In genomic region chr7:25125137-25125946, GRCh38 we compare ENCODE assay signal across 8 cellular contexts. TPM values are rescaled to one million over a fixed set of nuclear protein-coding genes. Genes with fewer than 3 reads are reported as not detected.
A peak's percentile ranks its signal among the peaks of the same experiment; 100 is the strongest.
DNase-seq lines count a peak whose midpoint lies in the region; FAIRE-seq and TF ChIP-seq lines count a peak whose summit lies in the region.

CYCS (minus strand) TSS chr7:25125260; CDS start chr7:25124119, 1,141 bp downstream.

- no CpG with 5 or more reads among the region's 67 CpGs for WGBS in neuronal stem cell (ENCODE audit: extremely low coverage in 2 of 2, insufficient read length in 2 of 2, insufficient replicate concordance in 1 of 2), 2 donors

- peak within 1 kb of the TSS; percentile 76 for H4K8ac ChIP-seq in neuronal stem cell (ENCODE audit: low read depth, low read length)

- H3K36me3 ChIP-seq in SK-N-MC (ENCODE audit: insufficient read depth, low read length): peaks cover 44% of the 10 kb centered on the region
- peaks cover 9 to 29% of the 10 kb centered on the region in 2 donors for H3K36me3 ChIP-seq in neuronal stem cell (replicated peaks in 1 of 2; ENCODE audit: control insufficient read depth in 2 of 2, insufficient read depth in 2 of 2, low read length in 2 of 2)

- H3K4me1 Mint-ChIP-seq in HFFc6 (ENCODE audit: low read depth): peaks cover 33% of the 10 kb centered on the region
- peaks cover 33% of the 10 kb centered on the region for H3K4me1 Mint-ChIP-seq in activated naive CD4-positive, alpha-beta T cell treated with anti-CD3 and anti-CD28 coated beads, Interleukin-2, amount 10 ng/mL, durations not matched to agents 7 days and 5 days

- CTCF ChIA-PET in activated naive CD4-positive, alpha-beta T cell treated with anti-CD3 and anti-CD28 coated beads, Interleukin-2, amount 10 ng/mL, durations not matched to agents 7 days and 5 days (lab: Charles Lee): interaction anchor here (0.8 to 1.7 kb wide), 3 partner anchors 35 to 55 kb away, joined by 3 to 5 read pairs (median 3); a partner anchor contains a TSS

- H3K27me3 Mint-ChIP-seq in HFFc6 (ENCODE audit: insufficient read depth): peaks cover 11% of the 10 kb centered on the region
- peaks cover 14% of the 10 kb centered on the region for H3K27me3 Mint-ChIP-seq in activated naive CD4-positive, alpha-beta T cell treated with anti-CD3 and anti-CD28 coated beads, Interleukin-2, amount 10 ng/mL, durations not matched to agents 7 days and 5 days

- H2BK15ac ChIP-seq in neuronal stem cell (ENCODE audit: low read length): no peak within 1 kb of the TSS

- H2BK5ac ChIP-seq in neuronal stem cell (ENCODE audit: low read length): peak within 1 kb of the TSS; percentile 10

- peak; percentile 98 for TF ChIP-seq POLR2A in NB4 (IDR thresholded peaks at IDR 0.05; ENCODE audit: extremely low read depth, insufficient read length)

- peak within 1 kb of the TSS; percentile 76 for H3K4me2 ChIP-seq in neuronal stem cell (ENCODE audit: insufficient read depth, low read length, poor library complexity, severe bottlenecking)

- H3K27ac Mint-ChIP-seq in HFFc6: peak within 1 kb of the TSS; percentile 98
- peak within 1 kb of the TSS; percentile 94 for H3K27ac Mint-ChIP-seq in activated naive CD4-positive, alpha-beta T cell treated with anti-CD3 and anti-CD28 coated beads, Interleukin-2, amount 10 ng/mL, durations not matched to agents 7 days and 5 days

- peaks cover 35% of the 10 kb centered on the region for H3K36me3 Mint-ChIP-seq in HFFc6 (ENCODE audit: low read depth)
- peaks cover 30% of the 10 kb centered on the region for H3K36me3 Mint-ChIP-seq in activated naive CD4-positive, alpha-beta T cell treated with anti-CD3 and anti-CD28 coated beads, Interleukin-2, amount 10 ng/mL, durations not matched to agents 7 days and 5 days

- H3K4me3 Mint-ChIP-seq in HFFc6: peak within 1 kb of the TSS; percentile 99
- H3K4me3 Mint-ChIP-seq in activated naive CD4-positive, alpha-beta T cell treated with anti-CD3 and anti-CD28 coated beads, Interleukin-2, amount 10 ng/mL, durations not matched to agents 7 days and 5 days: peak within 1 kb of the TSS; percentile 100

- peak within 1 kb of the TSS; percentile 89 for H3K18ac ChIP-seq in neuronal stem cell (ENCODE audit: low read length)

- H3K27ac ChIP-seq in SK-N-MC: peak within 1 kb of the TSS; percentile 79
- peak within 1 kb of the TSS; percentile 70 for H3K27ac ChIP-seq in neuronal stem cell (replicated peaks; ENCODE audit: low read length)

- H3K9me3 ChIP-seq in SK-N-MC (ENCODE audit: low read depth, low read length): no peaks in the 10 kb centered on the region
- H3K9me3 ChIP-seq in neuronal stem cell (replicated peaks in 1 of 2; ENCODE audit: control insufficient read depth in 2 of 2, insufficient read depth in 1 of 2, low read depth in 1 of 2, low read length in 2 of 2): peaks cover 0 to 2% of the 10 kb centered on the region in 2 donors

- no peak within 1 kb of the TSS for H4K91ac ChIP-seq in neuronal stem cell (ENCODE audit: low read depth, low read length, poor library complexity)

- H3K4ac ChIP-seq in neuronal stem cell (ENCODE audit: low read length): no peak within 1 kb of the TSS

- peaks cover 2 to 6% of the 10 kb centered on the region in 2 donors for H3K4me1 ChIP-seq in neuronal stem cell (ENCODE audit: control insufficient read depth in 2 of 2, insufficient read depth in 1 of 2, low read depth in 1 of 2, low read length in 2 of 2)

- H3K27me3 ChIP-seq in neuronal stem cell (ENCODE audit: control insufficient read depth in 3 of 3, insufficient read depth in 3 of 3, low read depth in 1 of 3, low read length in 3 of 3): peaks cover 0 to 9% (median 2%) of the 10 kb centered on the region in 3 experiments

- H3K9ac ChIP-seq in SK-N-MC (ENCODE audit: insufficient read length) (peak within 1 kb of the TSS; percentile 98), neuronal stem cell (ENCODE audit: low read depth, low read length, poor library complexity) (peak within 1 kb of the TSS; percentile 95)

- no peak within 1 kb of the TSS for H2BK12ac ChIP-seq in neuronal stem cell (ENCODE audit: low read length)

- H3K9me3 Mint-ChIP-seq in HFFc6: peaks cover 7% of the 10 kb centered on the region; the same call in 1 of the 2 replicates
- H3K9me3 Mint-ChIP-seq in activated naive CD4-positive, alpha-beta T cell treated with anti-CD3 and anti-CD28 coated beads, Interleukin-2, amount 10 ng/mL, durations not matched to agents 7 days and 5 days: no peaks in the 10 kb centered on the region

- H3K23ac ChIP-seq in neuronal stem cell (ENCODE audit: low read depth, low read length, poor library complexity): peak within 1 kb of the TSS; percentile 100

- peak; percentile 78 for FAIRE-seq in frontal cortex (lab: Jason Lieb, UNC)

- H2BK120ac ChIP-seq in neuronal stem cell (ENCODE audit: low read depth, low read length): no peak within 1 kb of the TSS

- H3K4me3 ChIP-seq in NB4 (ENCODE audit: low read depth, low read length): peak within 1 kb of the TSS; percentile 99
- H3K4me3 ChIP-seq in SK-N-MC: peak within 1 kb of the TSS; percentile 97
- peak within 1 kb of the TSS; percentile 87 to 92 for H3K4me3 ChIP-seq in neuronal stem cell (ENCODE audit: low read length in 2 of 2)

- peak within 1 kb of the TSS; percentile 76 for H3K14ac ChIP-seq in neuronal stem cell (ENCODE audit: low read length)

- peaks cover 6% of the 10 kb centered on the region for H3K79me1 ChIP-seq in neuronal stem cell (ENCODE audit: low read depth, low read length)

- peak; percentile 97 for DNase-seq in GM04503 (ENCODE audit: low read depth)
- DNase-seq in HFFc6: peak; percentile 100
- DNase-seq in NB4 (ENCODE audit: low read depth): peak; percentile 100
- peak; percentile 97 for DNase-seq in SK-N-MC (ENCODE audit: low read depth, low spot score)
- peak; percentile 99 for DNase-seq in activated naive CD4-positive, alpha-beta T cell treated with anti-CD3 and anti-CD28 coated beads, Interleukin-2, amount 10 ng/mL, durations not matched to agents 7 days and 5 days
- peak; percentile 71 to 84 for DNase-seq in frontal cortex (ENCODE audit: low spot score in 2 of 2)
- peak; percentile 100 for DNase-seq in neuronal stem cell (ENCODE audit: low spot score)

- H2AK5ac ChIP-seq in neuronal stem cell (ENCODE audit: low read depth, low read length): no peak within 1 kb of the TSS

- peak within 1 kb of the TSS; percentile 88 for H2AFZ ChIP-seq in neuronal stem cell (ENCODE audit: low read length)

- TF ChIP-seq CTCF in HFFc6 (IDR thresholded peaks at IDR 0.05): no peak
- TF ChIP-seq CTCF in NB4 (IDR thresholded peaks at IDR 0.05; ENCODE audit: low read depth, low read length): no peak
- no peak for TF ChIP-seq CTCF in subcutaneous adipose tissue (IDR thresholded peaks at IDR 0.05; ENCODE audit: low read depth)

RNA-seq across cellular contexts. Expression of gene CYCS, which starts in this region (rescaled TPM):
- 100 to 1,000 TPM; 113 to 142 (median 130) TPM for total RNA-seq in HFFc6 (2021; fragmentation: NEBNext Ultra II Directional; extraction: Animal tissue kit (Norgen Biotek cat#: 25700))
- total RNA-seq in frontal cortex: 107 TPM
- polyA plus RNA-seq in neuronal stem cell (2013, experiment 1 of 2): 86.0 TPM
- 89.2 TPM for polyA plus RNA-seq in neuronal stem cell (2013, experiment 2 of 2)
- total RNA-seq in subcutaneous adipose tissue: 10 to 100 TPM; 13.0 to 68.3 (median 25.7) TPM

Comparison
In these comparisons a context has a peak if more than half of its experiments do, and no peak if none do; other contexts are left out.
1. Peak in every context shown above with its lines: DNase-seq, H3K4me3 ChIP-seq and H3K27ac ChIP-seq.